Comparison of ENCODE assay signal across 13 cellular contexts in genomic region chr14:61341275-61342210, GRCh38. TPM values are rescaled to one million over a fixed set of nuclear protein-coding genes. Genes with fewer than 3 reads are reported as not detected.
DNase-seq lines count a peak whose midpoint lies in the region; ATAC-seq and TF ChIP-seq lines count a peak whose summit lies in the region.
"Had no signal": no experiment of that assay in that cellular context is flagged by ENCODE, and none has a peak within 500 bp of the region (broad histone marks: within the 10 kb centered on the region; RNA-seq: fewer than 3 reads in every experiment).

No MANE protein-coding gene starts in this region.

- 76 to 84% (median 78%) methylated on average over 5 of the region's 5 CpGs for WGBS in heart left ventricle, 4 donors
- WGBS in right lobe of liver (ENCODE audit: insufficient coverage, low coverage, low lambda C conversion rate, missing lambda C conversion rate): 73% methylated on average over 5 of the region's 5 CpGs

- H3K27me3 ChIP-seq in heart left ventricle: no peaks in the 10 kb centered on the region
- H3K27me3 ChIP-seq in right atrium auricular region: no peaks in the 10 kb centered on the region
- H3K27me3 ChIP-seq in mucosa of rectum (ENCODE audit: control insufficient read depth in 2 of 2, insufficient read depth in 2 of 2, low read length in 2 of 2): no peaks in the 10 kb centered on the region
- no peaks in the 10 kb centered on the region for H3K27me3 ChIP-seq in vagina
- H3K27me3 ChIP-seq in right lobe of liver: no peaks in the 10 kb centered on the region

- H3K4me1 ChIP-seq in heart left ventricle: peaks cover 0 to 90% (median 37%) of the 10 kb centered on the region in 12 donors
- H3K4me1 ChIP-seq in right atrium auricular region: peaks cover 0 to 20% of the 10 kb centered on the region in 2 donors
- H3K4me1 ChIP-seq in mucosa of rectum (ENCODE audit: control insufficient read depth in 2 of 2, insufficient read depth in 2 of 2, low read length in 2 of 2): no peaks in the 10 kb centered on the region
- H3K4me1 ChIP-seq in vagina: peaks cover 56% of the 10 kb centered on the region
- no peaks in the 10 kb centered on the region for H3K4me1 ChIP-seq in right lobe of liver

- H3K4me1 Mint-ChIP-seq in activated T-helper 2 cell treated with anti-CD3 and anti-CD28 coated beads, Interferon-gamma antibody, Interleukin-2, Interleukin-4, amounts not matched to agents 10 μg/mL and 5 μg/mL and 100 μg/mL, durations not matched to agents 14 hours and 24 hours and 36 hours (ENCODE audit: low read depth): peaks cover 76% of the 10 kb centered on the region

- no peak overlapping the region for H3K9ac ChIP-seq in mucosa of rectum (ENCODE audit: low read depth in 1 of 2, low read length in 2 of 2)

- H3K36me3 ChIP-seq in heart left ventricle (no peaks in the 10 kb centered on the region), right atrium auricular region (no peaks in the 10 kb centered on the region), mucosa of rectum (ENCODE audit: control insufficient read depth in 2 of 2, insufficient read depth in 2 of 2, low read length in 2 of 2) (no peaks in the 10 kb centered on the region), vagina (no peaks in the 10 kb centered on the region), right lobe of liver (no peaks in the 10 kb centered on the region)

- no peak for TF ChIP-seq POLR2A in heart left ventricle (IDR thresholded peaks at IDR 0.05)
- TF ChIP-seq POLR2A in vagina (IDR thresholded peaks at IDR 0.05): no peak
- no peak for TF ChIP-seq POLR2A in right lobe of liver (IDR thresholded peaks at IDR 0.05)

- H3K9me3 ChIP-seq in heart left ventricle (no peaks in the 10 kb centered on the region), right atrium auricular region (no peaks in the 10 kb centered on the region), mucosa of rectum (ENCODE audit: control insufficient read depth in 2 of 2, low read length in 2 of 2) (no peaks in the 10 kb centered on the region), vagina (no peaks in the 10 kb centered on the region), right lobe of liver (no peaks in the 10 kb centered on the region)

- peak overlapping the region; percentile 97 for H3K27ac Mint-ChIP-seq in activated T-helper 2 cell treated with anti-CD3 and anti-CD28 coated beads, Interferon-gamma antibody, Interleukin-2, Interleukin-4, amounts not matched to agents 10 μg/mL and 5 μg/mL and 100 μg/mL, durations not matched to agents 14 hours and 24 hours and 36 hours

- H3K4me3 Mint-ChIP-seq in activated T-helper 2 cell treated with anti-CD3 and anti-CD28 coated beads, Interferon-gamma antibody, Interleukin-2, Interleukin-4, amounts not matched to agents 10 μg/mL and 5 μg/mL and 100 μg/mL, durations not matched to agents 14 hours and 24 hours and 36 hours (ENCODE audit: low read depth): peak overlapping the region; percentile 69

- peak overlapping the region in 8 of 12 donors; percentile 2 to 93 (median 30) for H3K27ac ChIP-seq in heart left ventricle
- peak overlapping the region in 1 of 2 donors; percentile 5 for H3K27ac ChIP-seq in right atrium auricular region
- H3K27ac ChIP-seq in mucosa of rectum (ENCODE audit: low read depth in 2 of 2, low read length in 2 of 2): peak overlapping the region; percentile 42 to 56
- peak overlapping the region; percentile 50 for H3K27ac ChIP-seq in vagina
- peak overlapping the region in 1 of 3 donors; percentile 14 for H3K27ac ChIP-seq in right lobe of liver

- peak in 2 of 4 donors; percentile 11 to 17 for ATAC-seq in heart left ventricle
- no peak for ATAC-seq in right lobe of liver
- ATAC-seq: Panc1 had no signal

- H3K9me3 Mint-ChIP-seq in activated T-helper 2 cell treated with anti-CD3 and anti-CD28 coated beads, Interferon-gamma antibody, Interleukin-2, Interleukin-4, amounts not matched to agents 10 μg/mL and 5 μg/mL and 100 μg/mL, durations not matched to agents 14 hours and 24 hours and 36 hours: no peaks in the 10 kb centered on the region

- H3K27me3 Mint-ChIP-seq in activated T-helper 2 cell treated with anti-CD3 and anti-CD28 coated beads, Interferon-gamma antibody, Interleukin-2, Interleukin-4, amounts not matched to agents 10 μg/mL and 5 μg/mL and 100 μg/mL, durations not matched to agents 14 hours and 24 hours and 36 hours (ENCODE audit: low read depth): no peaks in the 10 kb centered on the region

- intact Hi-C loops in heart left ventricle (cut with DNase I): no loop called here
- intact Hi-C loops in activated T-helper 2 cell treated with anti-CD3 and anti-CD28 coated beads, Interferon-gamma antibody, Interleukin-2, Interleukin-4, amounts not matched to agents 10 μg/mL and 5 μg/mL and 100 μg/mL, durations not matched to agents 14 hours and 24 hours and 36 hours (cut with micrococcal nuclease): loop anchor here (1.0 to 5.0 kb wide), 5 partner anchors 9 to 321 kb away; no protein-coding TSS in a partner anchor
- intact Hi-C loops in vagina (cut with DNase I): no loop called here
- intact Hi-C loops in right lobe of liver (cut with DNase I): no loop called here

- TF ChIP-seq CTCF in heart left ventricle (IDR thresholded peaks at IDR 0.05) (no peak), right atrium auricular region (IDR thresholded peaks at IDR 0.05) (no peak), vagina (IDR thresholded peaks at IDR 0.05) (no peak), right lobe of liver (IDR thresholded peaks at IDR 0.05) (no peak)

- H3K4me3 ChIP-seq in heart left ventricle (peak overlapping the region in 1 of 12 donors; percentile 2), right atrium auricular region (no peak overlapping the region), mucosa of rectum (ENCODE audit: low read length in 2 of 2) (no peak overlapping the region), vagina (no peak overlapping the region), right lobe of liver (no peak overlapping the region)

- DNase-seq in heart left ventricle: no peak
- no peak for DNase-seq in right atrium auricular region (ENCODE audit: low spot score)
- DNase-seq in activated T-helper 2 cell treated with anti-CD3 and anti-CD28 coated beads, Interferon-gamma antibody, Interleukin-2, Interleukin-4, amounts not matched to agents 10 μg/mL and 5 μg/mL and 100 μg/mL, durations not matched to agents 14 hours and 24 hours and 36 hours (ENCODE audit: low spot score): no peak
- DNase-seq in vagina (ENCODE audit: extremely low spot score in 2 of 2): no peak
- DNase-seq in right lobe of liver: no peak
- no peak for DNase-seq in OCI-M1 (lab: John Stamatoyannopoulos, UW)
- DNase-seq in germinal center (ENCODE audit: low spot score): no peak
- DNase-seq: AML-193, head of caudate nucleus, left ventricle myocardium superior, NCI-H345 had no signal

- H3K36me3 Mint-ChIP-seq in activated T-helper 2 cell treated with anti-CD3 and anti-CD28 coated beads, Interferon-gamma antibody, Interleukin-2, Interleukin-4, amounts not matched to agents 10 μg/mL and 5 μg/mL and 100 μg/mL, durations not matched to agents 14 hours and 24 hours and 36 hours (ENCODE audit: low read depth): peaks cover 24% of the 10 kb centered on the region

RNA-seq across cellular contexts. Expression of gene PRKCH, which starts 20.2 kb away (rescaled TPM):
- 10 to 100 TPM; 13.2 to 42.1 (median 21.7) TPM for total RNA-seq in heart left ventricle
- 10 to 100 TPM in 1 of 2 donors, 1 to 10 TPM in 1; 6.1 to 49.2 TPM for polyA plus RNA-seq in heart left ventricle
- total RNA-seq in right atrium auricular region: 10 to 100 TPM; 24.9 to 40.3 TPM
- 101 and 102 TPM in 2 replicates for total RNA-seq in activated T-helper 2 cell treated with anti-CD3 and anti-CD28 coated beads, Interferon-gamma antibody, Interleukin-2, Interleukin-4, amounts not matched to agents 10 μg/mL and 5 μg/mL and 100 μg/mL, durations not matched to agents 14 hours and 24 hours and 36 hours
- total RNA-seq in vagina: 43.0 TPM
- 10 to 100 TPM in 2 of 6 experiments, 1 to 10 TPM in 4; 5.0 to 12.1 (median 8.8) TPM for total RNA-seq in right lobe of liver
